18 cellular contexts compared by ENCODE assay signal in the genomic region with DNA sequence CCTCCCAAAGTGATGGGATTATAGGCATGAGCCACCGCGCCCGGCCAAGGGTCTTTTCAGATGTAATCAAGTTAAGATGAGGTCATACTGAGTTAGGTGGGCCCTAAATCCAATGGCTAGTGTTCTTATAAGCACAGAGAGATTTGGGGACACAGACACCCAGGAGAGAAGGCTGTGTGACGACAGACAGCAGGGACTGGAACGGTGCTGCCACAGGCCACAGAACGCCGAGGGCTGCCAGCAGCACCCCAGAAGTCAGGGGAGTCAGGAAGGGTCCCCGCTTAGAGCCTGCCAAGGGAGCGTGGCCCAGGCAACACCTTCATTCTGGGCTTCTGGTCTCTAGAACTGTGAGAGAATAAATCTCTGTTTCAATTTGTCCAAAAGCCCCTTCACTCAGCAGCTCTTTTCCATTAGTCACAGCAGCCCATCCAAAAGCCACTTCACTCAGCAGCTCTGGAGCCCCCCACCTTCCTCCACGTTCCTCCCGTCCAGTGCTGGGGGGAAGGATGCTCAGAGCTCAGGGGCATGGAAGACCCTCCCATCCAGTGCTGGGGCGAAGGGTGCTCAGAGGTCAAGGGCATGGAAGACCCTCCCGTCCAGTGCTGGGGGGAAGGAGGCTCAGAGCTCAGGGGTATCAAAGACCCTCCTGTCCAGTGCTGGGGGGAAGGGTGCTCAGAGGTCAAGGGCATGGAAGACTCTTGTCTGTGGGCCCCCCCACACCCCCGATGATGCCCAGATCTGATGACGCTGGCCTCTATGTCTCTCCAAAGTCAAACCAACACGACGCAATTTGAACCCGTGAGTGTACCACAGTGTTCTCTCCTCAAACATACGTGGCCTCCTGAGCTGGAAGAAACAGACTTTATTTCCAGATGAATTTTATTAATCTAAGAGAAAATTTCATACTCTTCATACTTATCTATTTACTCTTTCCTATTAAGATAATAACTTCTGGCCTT. TPM values are rescaled to one million over a fixed set of nuclear protein-coding genes. Genes with fewer than 3 reads are reported as not detected.
A peak's percentile ranks its signal among the peaks of the same experiment; 100 is the strongest.
DNase-seq lines count a peak whose midpoint lies in the region; ATAC-seq, FAIRE-seq and TF ChIP-seq lines count a peak whose summit lies in the region.
"Had no signal": no experiment of that assay in that cellular context is flagged by ENCODE, and none has a peak within 500 bp of the region (broad histone marks: within the 10 kb centered on the region; RNA-seq: fewer than 3 reads in every experiment).

No MANE protein-coding gene starts in this region.

- TF ChIP-seq CTCF in heart right ventricle (IDR thresholded peaks at IDR 0.05) (no peak), right atrium auricular region (IDR thresholded peaks at IDR 0.05) (no peak), kidney (IDR thresholded peaks at IDR 0.05; ENCODE audit: borderline replicate concordance, extremely low read depth, insufficient read depth) (no peak), osteocyte (IDR thresholded peaks at IDR 0.05) (no peak), ovary (IDR thresholded peaks at IDR 0.05) (no peak)

- H3K27ac Mint-ChIP-seq in osteocyte (ENCODE audit: unreplicated experiment): peak overlapping the region; percentile 55
- H3K27ac Mint-ChIP-seq: activated naive CD4-positive, alpha-beta T cell treated with anti-CD3 and anti-CD28 coated beads for 36 hours; stimulated activated naive CD8-positive, alpha-beta T cell treated with anti-CD3 and anti-CD28 coated beads, Interleukin-15, Interleukin-2, amounts not matched to agents 100 ng/mL and 50 ng/mL, for 24 hours; T-helper 1 cell treated with Interleukin-12 subunit alpha and Interleukin-12 subunit beta and Interleukin-4 antibody, amounts not matched to agents 30 μg/mL and 1 μg/mL, for 36 hours had no signal

- H3K9me3 Mint-ChIP-seq in osteocyte (ENCODE audit: unreplicated experiment): peaks cover 9% of the 10 kb centered on the region

- H3K27me3 ChIP-seq in heart right ventricle: no peaks in the 10 kb centered on the region
- H3K27me3 ChIP-seq in right atrium auricular region: no peaks in the 10 kb centered on the region
- H3K27me3 ChIP-seq in ovary: no peaks in the 10 kb centered on the region
- H3K27me3 ChIP-seq: colonic mucosa, sigmoid colon had no signal

- no peak overlapping the region for H3K4me3 Mint-ChIP-seq in osteocyte (ENCODE audit: unreplicated experiment)
- H3K4me3 Mint-ChIP-seq: activated naive CD4-positive, alpha-beta T cell treated with anti-CD3 and anti-CD28 coated beads for 36 hours; stimulated activated naive CD8-positive, alpha-beta T cell treated with anti-CD3 and anti-CD28 coated beads, Interleukin-15, Interleukin-2, amounts not matched to agents 100 ng/mL and 50 ng/mL, for 24 hours; T-helper 1 cell treated with Interleukin-12 subunit alpha and Interleukin-12 subunit beta and Interleukin-4 antibody, amounts not matched to agents 30 μg/mL and 1 μg/mL, for 36 hours had no signal

- intact Hi-C loops in heart right ventricle (cut with DNase I): no loop called here
- intact Hi-C loops in kidney (cut with DNase I): no loop called here
- intact Hi-C loops in ovary (cut with DNase I): no loop called here

- no peak for FAIRE-seq in kidney (lab: Jason Lieb, UNC)

- peak overlapping the region in 1 of 2 donors; percentile 78 for H3K9ac ChIP-seq in kidney (ENCODE audit: low read length in 2 of 2)

- no peaks in the 10 kb centered on the region for H3K27me3 Mint-ChIP-seq in osteocyte (ENCODE audit: unreplicated experiment)
- H3K27me3 Mint-ChIP-seq: stimulated activated naive CD8-positive, alpha-beta T cell treated with anti-CD3 and anti-CD28 coated beads, Interleukin-15, Interleukin-2, amounts not matched to agents 100 ng/mL and 50 ng/mL, for 24 hours had no signal

- H3K4me1 Mint-ChIP-seq in osteocyte (ENCODE audit: unreplicated experiment): peaks cover 8% of the 10 kb centered on the region

- ATAC-seq in heart right ventricle (peak in 3 of 8 donors; percentile 24 to 50 (median 27)), HG02588 (IDR thresholded peaks at IDR 0.05; ENCODE audit: unreplicated experiment) (no peak)

- H3K27ac ChIP-seq in heart right ventricle (peak overlapping the region in 6 of 10 donors; percentile 1 to 86 (median 58)), right atrium auricular region (peak overlapping the region in 1 of 2 donors; percentile 4), kidney (ENCODE audit: low read depth in 2 of 2, low read length in 2 of 2) (peak overlapping the region; percentile 93 to 98), ovary (no peak overlapping the region)
- H3K27ac ChIP-seq: colonic mucosa, sigmoid colon had no signal

- DNase-seq in heart right ventricle: no peak
- no peak for DNase-seq in right atrium auricular region (ENCODE audit: low spot score)
- DNase-seq in kidney: no peak
- no peak for DNase-seq in osteocyte (ENCODE audit: extremely low spot score, unreplicated experiment)
- no peak for DNase-seq in midbrain (lab: John Stamatoyannopoulos, UW)
- DNase-seq in ovary: no peak
- DNase-seq in SIG-M5 (lab: John Stamatoyannopoulos, UW): no peak
- DNase-seq: activated naive CD4-positive, alpha-beta T cell treated with anti-CD3 and anti-CD28 coated beads for 36 hours; activated T-cell treated with anti-CD3 and anti-CD28 coated beads for 4 hours; colonic mucosa; DMS 273 treated with DMSO at 0.1 percent for 48 hours; Kasumi-1; NCI-H1092 treated with DMSO at 0.1 percent for 48 hours; NCI-H524; sigmoid colon had no signal

- H3K4me1 ChIP-seq in heart right ventricle (peaks cover 0 to 19% (median 0%) of the 10 kb centered on the region in 9 donors), right atrium auricular region (no peaks in the 10 kb centered on the region), kidney (ENCODE audit: control insufficient read depth in 1 of 2, insufficient read depth in 1 of 2, low read depth in 1 of 2, low read length in 2 of 2) (peaks cover 17 to 19% of the 10 kb centered on the region in 2 donors), ovary (ENCODE audit: insufficient read depth) (peaks cover 1% of the 10 kb centered on the region)
- H3K4me1 ChIP-seq: colonic mucosa, sigmoid colon had no signal

- no peak for TF ChIP-seq POLR2A in ovary (IDR thresholded peaks at IDR 0.05)

- peaks cover 0 to 10% (median 5%) of the 10 kb centered on the region in 11 donors for H3K9me3 ChIP-seq in heart right ventricle
- peaks cover 0 to 2% of the 10 kb centered on the region in 2 donors for H3K9me3 ChIP-seq in right atrium auricular region
- peaks cover 0 to 3% of the 10 kb centered on the region in 2 donors for H3K9me3 ChIP-seq in kidney (ENCODE audit: control insufficient read depth in 1 of 2, low read length in 2 of 2)
- no peaks in the 10 kb centered on the region for H3K9me3 ChIP-seq in ovary
- H3K9me3 ChIP-seq: colonic mucosa, sigmoid colon had no signal

- 92 to 93% methylated on average over 19 of the region's 19 CpGs for WGBS in heart right ventricle, 2 donors
- WGBS in ovary, 3 donors: 86 to 91% (median 89%) methylated on average over 19 of the region's 19 CpGs

- H3K4me3 ChIP-seq in heart right ventricle (no peak overlapping the region), right atrium auricular region (no peak overlapping the region), kidney (ENCODE audit: low read length in 2 of 2) (no peak overlapping the region), ovary (no peak overlapping the region)
- H3K4me3 ChIP-seq: colonic mucosa, sigmoid colon had no signal

- H3K36me3 ChIP-seq in heart right ventricle (peaks cover 0 to 11% (median 0%) of the 10 kb centered on the region in 9 donors), right atrium auricular region (no peaks in the 10 kb centered on the region), kidney (ENCODE audit: control insufficient read depth in 1 of 2, insufficient read depth in 2 of 2, low read length in 2 of 2) (no peaks in the 10 kb centered on the region), ovary (no peaks in the 10 kb centered on the region)
- H3K36me3 ChIP-seq: colonic mucosa had no signal

- TF ChIP-seq EP300 in ovary (IDR thresholded peaks at IDR 0.05): no peak

- H3K36me3 Mint-ChIP-seq in osteocyte (ENCODE audit: unreplicated experiment): peaks cover 4% of the 10 kb centered on the region

RNA-seq across cellular contexts. Expression of a gene that starts 11.9 kb away (rescaled TPM):
- total RNA-seq in heart right ventricle (10 to 100 TPM; 16.9 to 42.4 (median 21.7) TPM), right atrium auricular region (10 to 100 TPM; 10.2 to 20.8 TPM), kidney (21.7 TPM), osteocyte (13.4 and 14.7 TPM in 2 replicates), ovary (10 to 100 TPM; 10.0 to 25.9 (median 14.9) TPM)
- polyA plus RNA-seq in heart right ventricle (10 to 100 TPM in 1 of 2 donors, 1 to 10 TPM in 1; 8.0 to 16.5 TPM), kidney (ENCODE audit: insufficient read depth, low read depth, low replicate concordance) (36.1 TPM), ovary (10 to 100 TPM in 1 of 2 donors, 1 to 10 TPM in 1; 9.2 to 18.6 TPM)

RNA-seq across cellular contexts. Expression of a gene that starts 29.9 kb away (rescaled TPM):
- total RNA-seq in heart right ventricle (10 to 100 TPM; 10.3 to 18.7 (median 14.7) TPM), right atrium auricular region (1 to 10 TPM; 6.1 TPM), kidney (30.6 TPM), osteocyte (31.7 and 33.0 TPM in 2 replicates), ovary (10 to 100 TPM in 6 of 7 donors, 1 to 10 TPM in 1; 9.9 to 48.6 (median 39.0) TPM)
- polyA plus RNA-seq in heart right ventricle (10 to 100 TPM; 15.4 to 21.5 TPM), kidney (ENCODE audit: insufficient read depth, low read depth, low replicate concordance) (36.6 TPM), ovary (10 to 100 TPM; 37.9 to 51.5 TPM)

RNA-seq across cellular contexts. Expression of a gene that starts 38.4 kb away (rescaled TPM):
- 10 to 100 TPM; 33.0 to 45.5 (median 39.7) TPM for total RNA-seq in heart right ventricle
- polyA plus RNA-seq in heart right ventricle: 10 to 100 TPM; 23.3 to 43.8 TPM
- total RNA-seq in right atrium auricular region: 10 to 100 TPM; 41.2 to 46.4 TPM
- 65.4 TPM for total RNA-seq in kidney
- polyA plus RNA-seq in kidney (ENCODE audit: insufficient read depth, low read depth, low replicate concordance): 64.7 TPM
- 75.6 and 78.5 TPM in 2 replicates for total RNA-seq in osteocyte
- 10 to 100 TPM; 43.0 to 99.3 (median 83.5) TPM for total RNA-seq in ovary
- 10 to 100 TPM; 55.2 to 58.0 TPM for polyA plus RNA-seq in ovary

RNA-seq across cellular contexts. Expression of a gene that starts 48.8 kb away (rescaled TPM):
- 100 to 1,000 TPM in 3 of 10 donors, 10 to 100 TPM in 7; 72.4 to 115 (median 92.4) TPM for total RNA-seq in heart right ventricle
- polyA plus RNA-seq in heart right ventricle: 10 to 100 TPM; 48.4 to 93.1 TPM
- 10 to 100 TPM in 1 of 2 donors, 1 to 10 TPM in 1; 5.1 to 28.3 TPM for total RNA-seq in right atrium auricular region
- 33.3 TPM for total RNA-seq in kidney
- polyA plus RNA-seq in kidney (ENCODE audit: insufficient read depth, low read depth, low replicate concordance): 114 TPM
- total RNA-seq in osteocyte: 22.9 and 25.2 TPM in 2 replicates
- total RNA-seq in ovary: 100 to 1,000 TPM in 1 of 7 donors, 10 to 100 TPM in 6; 14.5 to 106 (median 44.6) TPM
- 10 to 100 TPM; 12.0 to 22.0 TPM for polyA plus RNA-seq in ovary

Comparison
In these comparisons a context has a peak if more than half of its experiments do, and no peak if none do; other contexts are left out.
1. H3K27ac ChIP-seq: peak in heart right ventricle (6 of 10) and kidney (2 of 2); none in ovary (0 of 2).